Comparison of ENCODE assay signal across 8 cellular contexts in the genomic region with DNA sequence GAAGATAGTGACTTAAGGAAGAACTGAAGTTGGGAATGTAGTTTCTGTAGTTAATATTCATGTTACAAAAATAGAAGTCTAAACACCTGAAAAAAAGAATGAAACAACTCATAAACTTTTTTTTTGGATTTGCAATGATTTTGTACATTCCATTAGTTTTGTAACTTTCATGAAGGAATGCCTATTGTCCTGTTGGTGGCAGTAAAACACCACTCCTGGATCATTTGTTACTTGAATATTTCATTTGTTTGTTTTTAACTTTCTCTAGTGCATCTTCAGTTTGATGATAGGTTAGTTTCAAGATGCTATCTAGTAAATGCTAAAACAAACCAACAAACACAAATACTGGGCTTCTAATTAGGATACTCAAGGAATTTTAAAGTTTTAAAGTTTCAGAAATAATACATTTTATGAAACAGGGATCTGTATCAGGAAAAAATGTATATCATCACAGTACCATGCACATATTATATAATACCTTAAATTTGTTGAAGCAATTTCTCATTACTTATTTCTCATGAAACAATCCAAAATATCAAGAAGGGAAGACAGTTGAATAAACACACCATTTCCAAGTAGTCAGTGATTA.
DNase-seq lines count a peak whose midpoint lies in the region; ATAC-seq, FAIRE-seq and TF ChIP-seq lines count a peak whose summit lies in the region.

No MANE protein-coding gene starts in this region.

- H3K9me3 ChIP-seq in BE2C (no peaks in the 10 kb centered on the region), body of pancreas (no peaks in the 10 kb centered on the region), kidney (ENCODE audit: control insufficient read depth in 1 of 2, low read length in 2 of 2) (no peaks in the 10 kb centered on the region), tibial nerve (no peaks in the 10 kb centered on the region)

- peak; percentile 73 for TF ChIP-seq CTCF in BE2C (IDR thresholded peaks at IDR 0.05; ENCODE audit: low read depth, low read length)
- peak; percentile 20 for TF ChIP-seq CTCF in GM20000 (IDR thresholded peaks at IDR 0.05; ENCODE audit: extremely low read depth, missing control alignments)
- TF ChIP-seq CTCF in body of pancreas (IDR thresholded peaks at IDR 0.05) = peak; percentile 55 to 87 (median 83)
- peak; percentile 70 for TF ChIP-seq CTCF in kidney (IDR thresholded peaks at IDR 0.05; ENCODE audit: borderline replicate concordance, extremely low read depth, insufficient read depth)
- TF ChIP-seq CTCF in tibial nerve (IDR thresholded peaks at IDR 0.05) = peak; percentile 43 to 72 (median 55)
- TF ChIP-seq CTCF in omental fat pad (IDR thresholded peaks at IDR 0.05) = peak in 1 of 3 donors; percentile 10

- ATAC-seq in body of pancreas (peak; percentile 59), omental fat pad (ENCODE audit: low FRiP score) (no peak)

- H3K4me3 ChIP-seq in BE2C (ENCODE audit: low read depth, low read length) (no peak overlapping the region), body of pancreas (no peak overlapping the region), kidney (ENCODE audit: low read length in 2 of 2) (no peak overlapping the region), tibial nerve (no peak overlapping the region)

- H3K9ac ChIP-seq in kidney (ENCODE audit: low read length in 2 of 2) = no peak overlapping the region

- H3K27me3 ChIP-seq in BE2C (no peaks in the 10 kb centered on the region), body of pancreas (no peaks in the 10 kb centered on the region), tibial nerve (no peaks in the 10 kb centered on the region)

- no peak for TF ChIP-seq EP300 in tibial nerve (IDR thresholded peaks at IDR 0.05)

- intact Hi-C loops in body of pancreas (cut with DNase I) (loop anchor here (10.0 kb wide), 1 partner anchor 215 kb away; no protein-coding TSS in a partner anchor), kidney (cut with DNase I) (loop anchor here (10.0 kb wide), 1 partner anchor 215 kb away; no protein-coding TSS in a partner anchor)

- DNase-seq in BE2C = peak; percentile 23
- DNase-seq in GM20000 (ENCODE audit: low spot score) = peak; percentile 27
- peak; percentile 36 to 63 for DNase-seq in NCI-H446 (lab: John Stamatoyannopoulos, UW)
- peak in 1 of 4 donors; percentile 38 for DNase-seq in body of pancreas
- no peak for DNase-seq in kidney
- DNase-seq in tibial nerve (ENCODE audit: low spot score in 2 of 2) = no peak
- no peak for DNase-seq in omental fat pad (ENCODE audit: low spot score)
- no peak for DNase-seq in activated CD8-positive, alpha-beta memory T cell treated with anti-CD3 and anti-CD28 coated beads, Interleukin-2, amount 50 U/mL, for 48 hours

- TF ChIP-seq POLR2A in body of pancreas (IDR thresholded peaks at IDR 0.05) = no peak
- TF ChIP-seq POLR2A in tibial nerve (IDR thresholded peaks at IDR 0.05) = no peak

- no peak overlapping the region for H3K27ac ChIP-seq in body of pancreas
- no peak overlapping the region for H3K27ac ChIP-seq in kidney (ENCODE audit: low read depth in 2 of 2, low read length in 2 of 2)
- H3K27ac ChIP-seq in tibial nerve = no peak overlapping the region

- H3K4me1 ChIP-seq in BE2C (no peaks in the 10 kb centered on the region), body of pancreas (no peaks in the 10 kb centered on the region), kidney (ENCODE audit: control insufficient read depth in 1 of 2, insufficient read depth in 1 of 2, low read depth in 1 of 2, low read length in 2 of 2) (no peaks in the 10 kb centered on the region), tibial nerve (no peaks in the 10 kb centered on the region)

- peak; percentile 94 for FAIRE-seq in kidney (lab: Jason Lieb, UNC)

- H3K36me3 ChIP-seq in BE2C = no peaks in the 10 kb centered on the region
- no peaks in the 10 kb centered on the region for H3K36me3 ChIP-seq in body of pancreas (replicated peaks in 1 of 2; ENCODE audit: insufficient read depth in 1 of 2, low read depth in 2 of 2)
- H3K36me3 ChIP-seq in kidney (ENCODE audit: control insufficient read depth in 1 of 2, insufficient read depth in 2 of 2, low read length in 2 of 2) = no peaks in the 10 kb centered on the region
- no peaks in the 10 kb centered on the region for H3K36me3 ChIP-seq in tibial nerve

Comparison
In these comparisons a context has a peak if more than half of its experiments do, and no peak if none do; other contexts are left out.
1. DNase-seq: peak in BE2C (single experiment), GM20000 (single experiment) and NCI-H446 (2 of 2); none in kidney (single experiment), tibial nerve (0 of 2), omental fat pad (single experiment) and activated CD8-positive, alpha-beta memory T cell treated with anti-CD3 and anti-CD28 coated beads, Interleukin-2, amount 50 U/mL, for 48 hours (single experiment).